Comparison of ENCODE assay signal across 8 cellular contexts in the genomic region with DNA sequence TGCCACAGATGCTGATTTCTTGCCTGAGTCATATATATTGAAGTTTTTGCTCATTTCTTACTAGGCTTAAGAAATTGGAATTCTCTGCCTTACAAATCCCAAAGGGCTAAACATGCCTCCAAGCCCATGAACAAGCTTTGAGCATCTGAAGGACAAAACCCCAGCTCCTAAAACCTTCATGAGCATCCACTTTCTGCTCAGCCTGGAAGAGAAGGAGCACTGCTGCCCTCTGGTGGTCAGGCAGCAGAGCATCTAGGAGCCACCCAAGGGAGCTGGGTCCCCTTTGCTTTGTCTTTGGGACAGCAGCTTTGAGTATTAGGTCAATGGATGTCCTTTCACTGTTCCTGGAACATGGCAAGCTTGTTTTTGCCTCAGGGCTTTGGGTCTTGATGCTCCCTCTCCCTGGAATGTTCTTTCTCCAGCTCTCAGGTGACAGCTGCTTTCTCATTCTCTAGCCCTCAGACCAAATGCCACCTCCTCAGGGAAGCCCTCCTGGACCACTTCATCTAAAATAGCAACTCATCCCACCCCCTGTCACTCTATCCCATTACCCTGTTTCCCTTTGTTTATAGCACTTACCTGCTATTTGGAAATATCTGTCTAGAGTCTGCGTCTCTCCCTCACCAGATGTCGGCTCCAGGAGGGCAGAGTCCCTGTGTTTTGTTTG. TPM values are rescaled to one million over a fixed set of nuclear protein-coding genes. Genes with fewer than 3 reads are reported as not detected.
A peak's percentile ranks its signal among the peaks of the same experiment; 100 is the strongest.
DNase-seq lines count a peak whose midpoint lies in the region; ATAC-seq and TF ChIP-seq lines count a peak whose summit lies in the region.

No MANE protein-coding gene starts in this region.

- no peaks in the 10 kb centered on the region for H3K4me1 Mint-ChIP-seq in osteocyte (ENCODE audit: unreplicated experiment)

- H3K4me1 ChIP-seq in gastroesophageal sphincter, result no peaks in the 10 kb centered on the region
- H3K4me1 ChIP-seq in thoracic aorta (ENCODE audit: control insufficient read depth in 1 of 2, low read depth in 2 of 2), result peaks cover 0 to 7% of the 10 kb centered on the region in 2 donors

- H3K4me3 Mint-ChIP-seq in osteocyte (ENCODE audit: unreplicated experiment), result no peak overlapping the region

- no peak for TF ChIP-seq EP300 in gastroesophageal sphincter (IDR thresholded peaks at IDR 0.05)

- DNase-seq in GM10266 (ENCODE audit: extremely low spot score) (peak; percentile 76), MV-4-11 (lab: John Stamatoyannopoulos, UW) (peak; percentile 67), SIG-M5 treated with dmso at 0.1 percent for 504 hours (lab: John Stamatoyannopoulos, UW; ENCODE audit: unreplicated experiment) (peak; percentile 89), osteocyte (ENCODE audit: extremely low spot score, unreplicated experiment) (no peak), thoracic aorta (ENCODE audit: low spot score) (no peak)
- peak; percentile 90 for DNase-seq in activated effector memory CD4-positive, alpha-beta T cell treated with anti-CD3 and anti-CD28 coated beads, Interleukin-2, amount 50 U/mL, for 16 hours

- no peaks in the 10 kb centered on the region for H3K36me3 Mint-ChIP-seq in osteocyte (ENCODE audit: unreplicated experiment)

- H3K27me3 ChIP-seq in gastroesophageal sphincter, result peaks cover 9% of the 10 kb centered on the region
- no peaks in the 10 kb centered on the region for H3K27me3 ChIP-seq in thoracic aorta (replicated peaks; ENCODE audit: insufficient read depth)

- H3K9me3 ChIP-seq in gastroesophageal sphincter (no peaks in the 10 kb centered on the region), thoracic aorta (no peaks in the 10 kb centered on the region)

- H3K36me3 ChIP-seq in gastroesophageal sphincter, result no peaks in the 10 kb centered on the region
- H3K36me3 ChIP-seq in thoracic aorta, result peaks cover 3% of the 10 kb centered on the region

- H3K27me3 Mint-ChIP-seq in osteocyte (ENCODE audit: unreplicated experiment), result no peaks in the 10 kb centered on the region

- H3K27ac Mint-ChIP-seq in osteocyte (ENCODE audit: unreplicated experiment), result no peak overlapping the region

- 67% methylated on average over 2 of the region's 2 CpGs; no CpG with 5 or more reads in 1 of the 2 donors for WGBS in gastroesophageal sphincter (ENCODE audit: low coverage in 1 of 2), 2 donors

- TF ChIP-seq POLR2A in gastroesophageal sphincter (IDR thresholded peaks at IDR 0.05), result no peak

- no peaks in the 10 kb centered on the region for H3K9me3 Mint-ChIP-seq in osteocyte (ENCODE audit: unreplicated experiment)

- ATAC-seq in gastroesophageal sphincter (peak; percentile 79), thoracic aorta (ENCODE audit: insufficient number of reproducible peaks, low FRiP score, low read depth) (no peak), GM19467 (IDR thresholded peaks at IDR 0.05; ENCODE audit: unreplicated experiment) (no peak)

- TF ChIP-seq CTCF in GM10266 (IDR thresholded peaks at IDR 0.05; ENCODE audit: control insufficient read depth, insufficient read depth, low read depth, missing control alignments), result peak; percentile 97
- TF ChIP-seq CTCF in gastroesophageal sphincter (IDR thresholded peaks at IDR 0.05), result peak; percentile 89 to 97 (median 94)
- peak; percentile 97 for TF ChIP-seq CTCF in osteocyte (IDR thresholded peaks at IDR 0.05)
- peak; percentile 98 for TF ChIP-seq CTCF in thoracic aorta (IDR thresholded peaks at IDR 0.05)

- H3K27ac ChIP-seq in gastroesophageal sphincter (no peak overlapping the region), thoracic aorta (no peak overlapping the region)

- H3K4me3 ChIP-seq in gastroesophageal sphincter (no peak overlapping the region), thoracic aorta (no peak overlapping the region)

RNA-seq across cellular contexts. Expression of a gene that starts 25.7 kb away (rescaled TPM):
- total RNA-seq in gastroesophageal sphincter, result 1 to 10 TPM in 3 of 4 donors, under 1 TPM in 1; 0.78 to 2.4 (median 2.0) TPM
- 0.78 TPM in 2 replicates for total RNA-seq in osteocyte
- 10 to 100 TPM in 1 of 2 donors, 1 to 10 TPM in 1; 2.5 to 12.0 TPM for total RNA-seq in thoracic aorta

RNA-seq across cellular contexts. Expression of a gene that starts 34.2 kb away (rescaled TPM):
- total RNA-seq in gastroesophageal sphincter (under 1 TPM in 1 of 4 donors, not detected in 3; 0.16 TPM), osteocyte (not detected in 2 replicates), thoracic aorta (1 to 10 TPM in 1 of 2 donors, not detected in 1; 1.1 TPM)

RNA-seq across cellular contexts. Expression of a gene that starts 46.2 kb away (rescaled TPM):
- not detected for total RNA-seq in gastroesophageal sphincter
- not detected in 2 replicates for total RNA-seq in osteocyte
- total RNA-seq in thoracic aorta, result 10 to 100 TPM in 1 of 2 donors, not detected in 1; 22.2 TPM

Comparison
In these comparisons a context has a peak if more than half of its experiments do, and no peak if none do; other contexts are left out.
1. DNase-seq: peak in GM10266 (single experiment), MV-4-11 (single experiment), SIG-M5 treated with dmso at 0.1 percent for 504 hours (single experiment) and activated effector memory CD4-positive, alpha-beta T cell treated with anti-CD3 and anti-CD28 coated beads, Interleukin-2, amount 50 U/mL, for 16 hours (single experiment); none in osteocyte (single experiment) and thoracic aorta (single experiment).
2. Peak in every context shown above with its lines, with median percentiles within 50 percentile points of each other: CTCF ChIP-seq.